Comparison of ENCODE assay signal across 8 cellular contexts in the genomic region with DNA sequence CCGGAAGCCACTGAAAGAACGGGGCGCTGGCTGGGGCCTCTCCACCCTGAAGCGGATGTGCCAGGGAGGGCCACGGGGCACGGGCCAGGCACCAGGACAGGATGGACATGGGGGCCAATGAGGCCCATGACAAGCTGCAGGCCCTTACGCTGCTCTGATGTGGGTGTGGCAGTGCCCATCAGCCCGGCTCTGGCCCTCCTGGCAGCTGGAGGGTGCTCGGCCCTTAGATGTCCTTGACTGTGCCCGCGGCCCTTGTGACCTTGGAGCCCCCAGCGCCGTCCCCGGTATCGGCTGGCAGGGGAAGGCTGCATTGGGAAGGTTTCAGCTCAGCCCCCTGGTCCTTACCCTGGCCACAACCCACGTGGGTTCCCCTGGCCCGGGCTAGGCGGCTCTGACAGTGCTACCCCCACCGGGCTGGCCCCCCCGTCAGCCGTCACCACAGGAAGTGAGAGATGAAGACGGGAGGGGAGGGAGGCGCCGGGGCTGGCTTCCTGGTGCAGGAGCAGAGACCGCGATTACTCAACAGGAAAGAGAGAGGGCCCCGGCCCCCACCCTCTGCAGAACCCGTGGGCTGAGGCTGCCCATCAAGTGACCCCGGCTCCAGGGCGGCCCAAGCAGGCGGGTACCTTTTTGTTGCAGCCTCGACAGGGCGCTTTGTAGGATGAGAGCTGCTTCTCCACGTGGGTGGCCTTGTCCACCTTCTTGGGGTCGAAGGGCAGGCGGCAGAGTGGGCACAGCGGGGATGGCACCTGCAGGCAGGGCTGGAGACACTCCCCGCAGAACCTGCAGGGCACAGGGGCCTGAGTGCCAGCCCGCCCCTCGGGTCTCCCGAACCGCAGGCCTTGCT. TPM values are rescaled to one million over a fixed set of nuclear protein-coding genes. Genes with fewer than 3 reads are reported as not detected.
DNase-seq lines count a peak whose midpoint lies in the region; ATAC-seq, FAIRE-seq and TF ChIP-seq lines count a peak whose summit lies in the region.

No MANE protein-coding gene starts in this region.

- H3K36me3 ChIP-seq in small intestine (ENCODE audit: control insufficient read depth in 2 of 2, insufficient read depth in 2 of 2, low read length in 2 of 2) (peaks cover 4 to 7% of the 10 kb centered on the region in 2 donors), SJCRH30 (no peaks in the 10 kb centered on the region)

- no peak for TF ChIP-seq CTCF in GM12865 (IDR thresholded peaks at IDR 0.05; ENCODE audit: insufficient read depth, low read depth, low read length, missing control alignments)

- H3K4me1 ChIP-seq in small intestine (ENCODE audit: control insufficient read depth in 2 of 2, insufficient read depth in 1 of 2, low read depth in 1 of 2, low read length in 1 of 2): no peaks in the 10 kb centered on the region
- H3K4me1 ChIP-seq in SJCRH30: no peaks in the 10 kb centered on the region

- H3K27me3 ChIP-seq in small intestine (ENCODE audit: control insufficient read depth in 2 of 2, insufficient read depth in 2 of 2, low read length in 2 of 2): no peaks in the 10 kb centered on the region
- no peaks in the 10 kb centered on the region for H3K27me3 ChIP-seq in SJCRH30

- peak overlapping the region; percentile 42 for H3K4me3 ChIP-seq in GM12865 (ENCODE audit: low read depth, low read length)
- peak overlapping the region; percentile 26 to 42 for H3K4me3 ChIP-seq in small intestine (ENCODE audit: low read depth in 1 of 2, low read length in 2 of 2)
- no peak overlapping the region for H3K4me3 ChIP-seq in SJCRH30

- peak; percentile 73 for ATAC-seq in HG02852 (IDR thresholded peaks at IDR 0.05; ENCODE audit: unreplicated experiment)

- intact Hi-C loops in head of caudate nucleus (cut with DNase I): no loop called here

- DNase-seq in GM12865 (ENCODE audit: low read depth): peak; percentile 96
- DNase-seq in RCC 7860 (ENCODE audit: low spot score): peak; percentile 77
- peak; percentile 95 for DNase-seq in activated effector memory CD4-positive, alpha-beta T cell treated with Interleukin-2 at 50 U/mL for 16 hours
- peak; percentile 38 to 91 (median 68) for DNase-seq in head of caudate nucleus
- peak; percentile 68 for DNase-seq in small intestine
- DNase-seq in SJCRH30: no peak
- DNase-seq in NCI-H510A treated with DMSO at 0.1 percent for 48 hours (lab: John Stamatoyannopoulos, UW): no peak

- H3K27ac ChIP-seq in small intestine (ENCODE audit: low read depth in 1 of 2, low read length in 1 of 2) (peak overlapping the region; percentile 81 to 91), SJCRH30 (no peak overlapping the region)

- WGBS in small intestine, 3 donors: 49 to 78% (median 54%) methylated on average over 39 to 42 of the region's 42 CpGs

- FAIRE-seq in RCC 7860 (lab: Jason Lieb, UNC): peak; percentile 51
- FAIRE-seq in small intestine (lab: Jason Lieb, UNC): no peak

- H3K9me3 ChIP-seq in small intestine (ENCODE audit: control insufficient read depth, low read depth) (no peaks in the 10 kb centered on the region), SJCRH30 (replicated peaks) (no peaks in the 10 kb centered on the region)

RNA-seq across cellular contexts. Expression of gene RNF166, which starts 5.3 kb away (rescaled TPM):
- polyA plus RNA-seq in small intestine: 10 to 100 TPM in 2 of 3 donors, 1 to 10 TPM in 1; 9.2 to 15.1 (median 13.5) TPM
- total RNA-seq in SJCRH30 (2014; rRNA removed; shearing (Covaris generic)): 10.4 and 10.7 TPM in 2 replicates

RNA-seq across cellular contexts. Expression of gene CTU2, which starts 5.4 kb away (rescaled TPM):
- polyA plus RNA-seq in small intestine: 10 to 100 TPM; 10.1 to 15.0 (median 12.4) TPM
- total RNA-seq in SJCRH30 (2014; rRNA removed; shearing (Covaris generic)): 10.3 and 11.5 TPM in 2 replicates

RNA-seq across cellular contexts. Expression of gene SNAI3, which starts 14.6 kb away (rescaled TPM):
- 1 to 10 TPM in 1 of 3 donors, under 1 TPM in 2; 0.45 to 3.2 (median 0.72) TPM for polyA plus RNA-seq in small intestine
- 0.47 and 0.56 TPM in 2 replicates for total RNA-seq in SJCRH30 (2014; rRNA removed; shearing (Covaris generic))

RNA-seq across cellular contexts. Expression of gene MVD, which starts 38.0 kb away (rescaled TPM):
- polyA plus RNA-seq in small intestine: 100 to 1,000 TPM in 1 of 3 donors, 10 to 100 TPM in 2; 28.4 to 115 (median 40.3) TPM
- 12.6 and 21.0 TPM in 2 replicates for total RNA-seq in SJCRH30 (2014; rRNA removed; shearing (Covaris generic))

RNA-seq across cellular contexts. Expression of gene CYBA, which starts 50.0 kb away (rescaled TPM):
- polyA plus RNA-seq in small intestine: 100 to 1,000 TPM in 2 of 3 donors, 10 to 100 TPM in 1; 61.1 to 320 (median 140) TPM
- 0.24 and 0.76 TPM in 2 replicates for total RNA-seq in SJCRH30 (2014; rRNA removed; shearing (Covaris generic))

Comparison
In these comparisons a context has a peak if more than half of its experiments do, and no peak if none do; other contexts are left out.
1. DNase-seq: peak in GM12865 (single experiment), RCC 7860 (single experiment), activated effector memory CD4-positive, alpha-beta T cell treated with Interleukin-2 at 50 U/mL for 16 hours (single experiment), head of caudate nucleus (42 of 42) and small intestine (single experiment); none in SJCRH30 (0 of 2) and NCI-H510A treated with DMSO at 0.1 percent for 48 hours (single experiment).